Comparison of ENCODE assay signal across 16 cellular contexts in the genomic region with DNA sequence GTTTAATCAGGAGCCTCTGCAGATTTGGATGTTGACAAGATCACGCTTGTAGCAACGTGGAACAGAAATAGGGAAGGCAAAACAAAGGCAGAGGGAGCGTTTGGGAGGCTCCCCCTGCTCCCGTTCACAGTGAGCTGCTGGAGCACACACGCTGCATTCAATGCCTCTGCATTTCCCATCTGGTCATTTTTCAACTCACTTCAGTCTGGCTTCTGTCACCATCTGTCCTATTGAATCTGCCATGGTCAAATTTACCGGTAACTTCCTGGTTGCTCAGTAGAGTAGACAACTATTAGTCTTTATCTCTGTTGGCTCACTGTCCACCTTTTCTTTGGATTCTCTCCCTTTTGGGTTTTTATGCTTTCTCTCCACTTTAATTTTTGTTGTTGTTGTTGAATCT.
DNase-seq lines count a peak whose midpoint lies in the region; ATAC-seq, FAIRE-seq and TF ChIP-seq lines count a peak whose summit lies in the region.
"Had no signal": no experiment of that assay in that cellular context is flagged by ENCODE, and none has a peak within 500 bp of the region (broad histone marks: within the 10 kb centered on the region; RNA-seq: fewer than 3 reads in every experiment).

No MANE protein-coding gene starts in this region.

- no peak overlapping the region for H3K4me3 ChIP-seq in GM23338
- H3K4me3 ChIP-seq: SK-N-MC had no signal

- H3K27me3 ChIP-seq in GM23338 (ENCODE audit: insufficient read depth), result no peaks in the 10 kb centered on the region

- no peaks in the 10 kb centered on the region; the same call in 2 of the 3 replicates for H3K36me3 Mint-ChIP-seq in GM23338 (ENCODE audit: low read depth)

- 0 out of 2 replicates have a peak, but pooled peaks cover 7% of the 10 kb centered on the region for H3K4me1 ChIP-seq in GM23338 (ENCODE audit: insufficient read depth)

- no peaks in the 10 kb centered on the region for H3K36me3 ChIP-seq in GM23338 (ENCODE audit: insufficient read depth)

- H3K4me1 Mint-ChIP-seq in GM23338, result peaks cover 16% of the 10 kb centered on the region

- DNase-seq in DMS153 treated with DMSO at 0.1 percent for 48 hours (lab: John Stamatoyannopoulos, UW; ENCODE audit: unreplicated experiment), result peak; percentile 56
- DNase-seq in GM23338 (ENCODE audit: low spot score), result no peak
- peak; percentile 56 to 80 for DNase-seq in NCI-H524 (lab: John Stamatoyannopoulos, UW)
- peak; percentile 77 for DNase-seq in cerebellar cortex (ENCODE audit: low spot score)
- DNase-seq in kidney tubule cell (ENCODE audit: low spot score), result no peak
- DNase-seq in EL, result no peak
- DNase-seq in D721Med (ENCODE audit: insufficient read length, low spot score), result no peak
- DNase-seq: ACHN, MM.1S, NCI-H1092, NCI-H187, NCI-H526, OCI-M1, Right ventricle myocardium superior had no signal

- H2AFZ ChIP-seq in GM23338, result peak overlapping the region; percentile 25

- no peak for ATAC-seq in GM23338
- ATAC-seq in HG03439 (IDR thresholded peaks at IDR 0.05; ENCODE audit: unreplicated experiment), result no peak

- no peaks in the 10 kb centered on the region for H3F3A ChIP-seq in GM23338 (replicated peaks; ENCODE audit: low read depth)

- H3K4me2 ChIP-seq in GM23338, result no peak overlapping the region

- no peak overlapping the region for H3K27ac Mint-ChIP-seq in GM23338

- peaks cover 4% of the 10 kb centered on the region; the same call in 1 of the 2 replicates for H3K9me2 ChIP-seq in GM23338 (ENCODE audit: insufficient read depth)

- FAIRE-seq in D721Med (lab: Jason Lieb, UNC), result no peak

- H3K4me3 Mint-ChIP-seq in GM23338, result no peak overlapping the region

- no peaks in the 10 kb centered on the region for H4K20me1 ChIP-seq in GM23338 (replicated peaks; ENCODE audit: insufficient read depth)

- TF ChIP-seq CTCF in GM23338 (conservative IDR thresholded peaks at IDR 0.05; ENCODE audit: low read depth in 2 of 2) (no peak), D721Med (IDR thresholded peaks at IDR 0.05; ENCODE audit: insufficient read depth, missing control alignments) (no peak)

- H3K79me2 ChIP-seq in GM23338 (replicated peaks; ENCODE audit: insufficient read depth), result no peaks in the 10 kb centered on the region

- no peak overlapping the region for H3K27ac ChIP-seq in GM23338 (ENCODE audit: low read depth)
- H3K27ac ChIP-seq: SK-N-MC had no signal

- H3K27me3 Mint-ChIP-seq in GM23338 (ENCODE audit: insufficient read depth, low read depth, poor library complexity), result no peaks in the 10 kb centered on the region

- H3K9me3 Mint-ChIP-seq in GM23338, result no peaks in the 10 kb centered on the region

TF ChIP-seq in GM23338, 12 proteins besides CTCF, POLR2A, EP300 and RAD21 (continues in another document):
- TF ChIP-seq EZH2 (IDR thresholded peaks at IDR 0.05; ENCODE audit: low read depth, unreplicated experiment) (no peak), ZNF114 (CRISPR knock-in tag; IDR thresholded peaks at IDR 0.05) (no peak), ZNF331 (CRISPR knock-in tag; IDR thresholded peaks at IDR 0.05; ENCODE audit: low read depth) (no peak), NANOG (IDR thresholded peaks at IDR 0.05; ENCODE audit: borderline replicate concordance) (no peak), EZH2phosphoT487 (IDR thresholded peaks at IDR 0.05; ENCODE audit: unreplicated experiment) (no peak), STAT1 (IDR thresholded peaks at IDR 0.05; ENCODE audit: unreplicated experiment) (no peak), POLR2AphosphoS5 (IDR thresholded peaks at IDR 0.05; ENCODE audit: low read depth) (no peak)
- TF ChIP-seq, protein P1, sequence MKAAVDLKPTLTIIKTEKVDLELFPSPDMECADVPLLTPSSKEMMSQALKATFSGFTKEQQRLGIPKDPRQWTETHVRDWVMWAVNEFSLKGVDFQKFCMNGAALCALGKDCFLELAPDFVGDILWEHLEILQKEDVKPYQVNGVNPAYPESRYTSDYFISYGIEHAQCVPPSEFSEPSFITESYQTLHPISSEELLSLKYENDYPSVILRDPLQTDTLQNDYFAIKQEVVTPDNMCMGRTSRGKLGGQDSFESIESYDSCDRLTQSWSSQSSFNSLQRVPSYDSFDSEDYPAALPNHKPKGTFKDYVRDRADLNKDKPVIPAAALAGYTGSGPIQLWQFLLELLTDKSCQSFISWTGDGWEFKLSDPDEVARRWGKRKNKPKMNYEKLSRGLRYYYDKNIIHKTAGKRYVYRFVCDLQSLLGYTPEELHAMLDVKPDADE (IDR thresholded peaks at IDR 0.05), result no peak
- TF ChIP-seq, protein P2, sequence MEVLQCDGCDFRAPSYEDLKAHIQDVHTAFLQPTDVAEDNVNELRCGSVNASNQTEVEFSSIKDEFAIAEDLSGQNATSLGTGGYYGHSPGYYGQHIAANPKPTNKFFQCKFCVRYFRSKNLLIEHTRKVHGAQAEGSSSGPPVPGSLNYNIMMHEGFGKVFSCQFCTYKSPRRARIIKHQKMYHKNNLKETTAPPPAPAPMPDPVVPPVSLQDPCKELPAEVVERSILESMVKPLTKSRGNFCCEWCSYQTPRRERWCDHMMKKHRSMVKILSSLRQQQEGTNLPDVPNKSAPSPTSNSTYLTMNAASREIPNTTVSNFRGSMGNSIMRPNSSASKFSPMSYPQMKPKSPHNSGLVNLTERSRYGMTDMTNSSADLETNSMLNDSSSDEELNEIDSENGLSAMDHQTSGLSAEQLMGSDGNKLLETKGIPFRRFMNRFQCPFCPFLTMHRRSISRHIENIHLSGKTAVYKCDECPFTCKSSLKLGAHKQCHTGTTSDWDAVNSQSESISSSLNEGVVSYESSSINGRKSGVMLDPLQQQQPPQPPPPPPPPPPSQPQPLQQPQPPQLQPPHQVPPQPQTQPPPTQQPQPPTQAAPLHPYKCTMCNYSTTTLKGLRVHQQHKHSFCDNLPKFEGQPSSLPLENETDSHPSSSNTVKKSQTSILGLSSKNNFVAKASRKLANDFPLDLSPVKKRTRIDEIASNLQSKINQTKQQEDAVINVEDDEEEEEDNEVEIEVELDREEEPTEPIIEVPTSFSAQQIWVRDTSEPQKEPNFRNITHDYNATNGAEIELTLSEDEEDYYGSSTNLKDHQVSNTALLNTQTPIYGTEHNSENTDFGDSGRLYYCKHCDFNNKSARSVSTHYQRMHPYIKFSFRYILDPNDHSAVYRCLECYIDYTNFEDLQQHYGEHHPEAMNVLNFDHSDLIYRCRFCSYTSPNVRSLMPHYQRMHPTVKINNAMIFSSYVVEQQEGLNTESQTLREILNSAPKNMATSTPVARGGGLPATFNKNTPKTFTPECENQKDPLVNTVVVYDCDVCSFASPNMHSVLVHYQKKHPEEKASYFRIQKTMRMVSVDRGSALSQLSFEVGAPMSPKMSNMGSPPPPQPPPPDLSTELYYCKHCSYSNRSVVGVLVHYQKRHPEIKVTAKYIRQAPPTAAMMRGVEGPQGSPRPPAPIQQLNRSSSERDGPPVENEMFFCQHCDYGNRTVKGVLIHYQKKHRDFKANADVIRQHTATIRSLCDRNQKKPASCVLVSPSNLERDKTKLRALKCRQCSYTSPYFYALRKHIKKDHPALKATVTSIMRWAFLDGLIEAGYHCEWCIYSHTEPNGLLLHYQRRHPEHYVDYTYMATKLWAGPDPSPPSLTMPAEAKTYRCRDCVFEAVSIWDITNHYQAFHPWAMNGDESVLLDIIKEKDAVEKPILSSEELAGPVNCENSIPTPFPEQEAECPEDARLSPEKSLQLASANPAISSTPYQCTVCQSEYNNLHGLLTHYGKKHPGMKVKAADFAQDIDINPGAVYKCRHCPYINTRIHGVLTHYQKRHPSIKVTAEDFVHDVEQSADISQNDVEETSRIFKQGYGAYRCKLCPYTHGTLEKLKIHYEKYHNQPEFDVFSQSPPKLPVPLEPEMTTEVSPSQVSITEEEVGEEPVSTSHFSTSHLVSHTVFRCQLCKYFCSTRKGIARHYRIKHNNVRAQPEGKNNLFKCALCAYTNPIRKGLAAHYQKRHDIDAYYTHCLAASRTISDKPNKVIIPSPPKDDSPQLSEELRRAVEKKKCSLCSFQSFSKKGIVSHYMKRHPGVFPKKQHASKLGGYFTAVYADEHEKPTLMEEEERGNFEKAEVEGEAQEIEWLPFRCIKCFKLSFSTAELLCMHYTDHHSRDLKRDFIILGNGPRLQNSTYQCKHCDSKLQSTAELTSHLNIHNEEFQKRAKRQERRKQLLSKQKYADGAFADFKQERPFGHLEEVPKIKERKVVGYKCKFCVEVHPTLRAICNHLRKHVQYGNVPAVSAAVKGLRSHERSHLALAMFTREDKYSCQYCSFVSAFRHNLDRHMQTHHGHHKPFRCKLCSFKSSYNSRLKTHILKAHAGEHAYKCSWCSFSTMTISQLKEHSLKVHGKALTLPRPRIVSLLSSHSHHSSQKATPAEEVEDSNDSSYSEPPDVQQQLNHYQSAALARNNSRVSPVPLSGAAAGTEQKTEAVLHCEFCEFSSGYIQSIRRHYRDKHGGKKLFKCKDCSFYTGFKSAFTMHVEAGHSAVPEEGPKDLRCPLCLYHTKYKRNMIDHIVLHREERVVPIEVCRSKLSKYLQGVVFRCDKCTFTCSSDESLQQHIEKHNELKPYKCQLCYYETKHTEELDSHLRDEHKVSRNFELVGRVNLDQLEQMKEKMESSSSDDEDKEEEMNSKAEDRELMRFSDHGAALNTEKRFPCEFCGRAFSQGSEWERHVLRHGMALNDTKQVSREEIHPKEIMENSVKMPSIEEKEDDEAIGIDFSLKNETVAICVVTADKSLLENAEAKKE (CRISPR knock-in tag; IDR thresholded peaks at IDR 0.05), result no peak
- TF ChIP-seq, protein P3, sequence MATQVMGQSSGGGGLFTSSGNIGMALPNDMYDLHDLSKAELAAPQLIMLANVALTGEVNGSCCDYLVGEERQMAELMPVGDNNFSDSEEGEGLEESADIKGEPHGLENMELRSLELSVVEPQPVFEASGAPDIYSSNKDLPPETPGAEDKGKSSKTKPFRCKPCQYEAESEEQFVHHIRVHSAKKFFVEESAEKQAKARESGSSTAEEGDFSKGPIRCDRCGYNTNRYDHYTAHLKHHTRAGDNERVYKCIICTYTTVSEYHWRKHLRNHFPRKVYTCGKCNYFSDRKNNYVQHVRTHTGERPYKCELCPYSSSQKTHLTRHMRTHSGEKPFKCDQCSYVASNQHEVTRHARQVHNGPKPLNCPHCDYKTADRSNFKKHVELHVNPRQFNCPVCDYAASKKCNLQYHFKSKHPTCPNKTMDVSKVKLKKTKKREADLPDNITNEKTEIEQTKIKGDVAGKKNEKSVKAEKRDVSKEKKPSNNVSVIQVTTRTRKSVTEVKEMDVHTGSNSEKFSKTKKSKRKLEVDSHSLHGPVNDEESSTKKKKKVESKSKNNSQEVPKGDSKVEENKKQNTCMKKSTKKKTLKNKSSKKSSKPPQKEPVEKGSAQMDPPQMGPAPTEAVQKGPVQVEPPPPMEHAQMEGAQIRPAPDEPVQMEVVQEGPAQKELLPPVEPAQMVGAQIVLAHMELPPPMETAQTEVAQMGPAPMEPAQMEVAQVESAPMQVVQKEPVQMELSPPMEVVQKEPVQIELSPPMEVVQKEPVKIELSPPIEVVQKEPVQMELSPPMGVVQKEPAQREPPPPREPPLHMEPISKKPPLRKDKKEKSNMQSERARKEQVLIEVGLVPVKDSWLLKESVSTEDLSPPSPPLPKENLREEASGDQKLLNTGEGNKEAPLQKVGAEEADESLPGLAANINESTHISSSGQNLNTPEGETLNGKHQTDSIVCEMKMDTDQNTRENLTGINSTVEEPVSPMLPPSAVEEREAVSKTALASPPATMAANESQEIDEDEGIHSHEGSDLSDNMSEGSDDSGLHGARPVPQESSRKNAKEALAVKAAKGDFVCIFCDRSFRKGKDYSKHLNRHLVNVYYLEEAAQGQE (IDR thresholded peaks at IDR 0.05; ENCODE audit: unreplicated experiment), result no peak

Comparison
In these comparisons a context has a peak if more than half of its experiments do, and no peak if none do; other contexts are left out.
1. DNase-seq: peak in DMS153 treated with DMSO at 0.1 percent for 48 hours (single experiment), NCI-H524 (2 of 2) and cerebellar cortex (single experiment); none in GM23338 (single experiment), kidney tubule cell (single experiment), EL (single experiment) and D721Med (single experiment).